Comparison of ENCODE assay signal across 19 cellular contexts in the genomic region with DNA sequence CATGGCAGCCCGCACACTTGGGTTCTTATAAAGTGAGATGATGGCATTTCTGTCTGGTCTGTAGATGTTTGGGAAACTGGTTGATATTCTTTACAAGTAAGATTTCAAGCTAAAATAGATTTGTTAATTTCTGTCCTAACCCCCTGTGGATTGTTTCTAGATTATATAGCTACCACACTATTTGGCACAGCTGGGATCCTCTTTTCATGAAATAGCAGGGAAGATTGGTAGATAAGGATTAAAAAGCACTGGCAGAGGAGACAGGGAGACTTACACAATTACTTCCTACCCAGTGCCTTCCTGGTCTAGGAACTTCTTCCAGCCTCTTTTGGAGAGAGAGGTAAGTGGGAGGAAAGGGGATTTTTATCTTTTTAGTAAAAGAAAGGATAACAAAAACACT. TPM values are rescaled to one million over a fixed set of nuclear protein-coding genes. Genes with fewer than 3 reads are reported as not detected.
DNase-seq lines count a peak whose midpoint lies in the region; ATAC-seq and TF ChIP-seq lines count a peak whose summit lies in the region.
"Had no signal": no experiment of that assay in that cellular context is flagged by ENCODE, and none has a peak within 500 bp of the region (broad histone marks: within the 10 kb centered on the region; RNA-seq: fewer than 3 reads in every experiment).

No MANE protein-coding gene starts in this region.

- H3K36me3 ChIP-seq in A673 (ENCODE audit: insufficient read depth, low read length, poor library complexity, severe bottlenecking) (no peaks in the 10 kb centered on the region), SK-N-MC (ENCODE audit: insufficient read depth, low read length) (no peaks in the 10 kb centered on the region)

- peak; percentile 93 for DNase-seq in A673 (ENCODE audit: low spot score)
- DNase-seq in M059J (ENCODE audit: low read depth), result peak; percentile 43
- peak; percentile 66 for DNase-seq in NCI-H69 (lab: John Stamatoyannopoulos, UW)
- DNase-seq in SK-N-MC (ENCODE audit: low read depth, low spot score), result peak; percentile 77
- no peak for DNase-seq in NCI-H510A (lab: John Stamatoyannopoulos, UW)
- no peak for DNase-seq in NCI-H2081 treated with DMSO at 0.1 percent for 48 hours (lab: John Stamatoyannopoulos, UW)
- DNase-seq: 8988T; C1 segment of cervical spinal cord; Calu3; CD4-positive, alpha-beta memory T cell; COR-L47; DMS53; DMS79 treated with DMSO at 0.1 percent for 48 hours; GF-D8; GM23248; H7; HCEC 1CT had no signal

- H3K9me3 ChIP-seq in A673 (ENCODE audit: low read depth, low read length, poor library complexity, severe bottlenecking), result no peaks in the 10 kb centered on the region
- H3K9me3 ChIP-seq in SK-N-MC (ENCODE audit: low read depth, low read length), result no peaks in the 10 kb centered on the region
- H3K9me3 ChIP-seq: A549 had no signal

- CTCF ChIA-PET in A673 (lab: Charles Lee), result interaction anchor here (0.9 kb wide), 2 partner anchors 10 to 11 kb away, joined by 3 read pairs; no protein-coding TSS in a partner anchor

- no peak overlapping the region for H3K4me3 ChIP-seq in A673 (ENCODE audit: low read depth, low read length, poor library complexity, severe bottlenecking)
- peak overlapping the region; percentile 31; the same call in 1 of the 2 replicates for H3K4me3 ChIP-seq in SK-N-MC
- H3K4me3 ChIP-seq: A549, GM23248 had no signal

- POLR2A ChIA-PET in A673 (lab: Charles Lee; ENCODE audit: low non-redundant PET), result no interaction called here

- peaks cover 53% of the 10 kb centered on the region for H3K4me1 ChIP-seq in A673 (ENCODE audit: insufficient read depth, low read length, poor library complexity, severe bottlenecking)

- intact Hi-C loops in A673 (cut with micrococcal nuclease; ENCODE audit: unreplicated experiment), result no loop called here

- H3K9ac ChIP-seq in SK-N-MC (ENCODE audit: insufficient read length), result no peak overlapping the region
- H3K9ac ChIP-seq: GM23248 had no signal

- no peak for TF ChIP-seq CTCF in A673 (conservative IDR thresholded peaks at IDR 0.05; ENCODE audit: low read depth, low read length)

- BruUV-seq in A673 (replicated peaks; lab: Mats Ljungman, UMichigan), result no TSS peak

- H3K27ac ChIP-seq in A673 (ENCODE audit: low read depth, low read length, poor library complexity, severe bottlenecking) (peak overlapping the region; percentile 28), SK-N-MC (peak overlapping the region; percentile 49; the same call in 1 of the 2 replicates)
- H3K27ac ChIP-seq: A549, GM23248 had no signal

- no peak for ATAC-seq in HG03521 (IDR thresholded peaks at IDR 0.05; ENCODE audit: unreplicated experiment)
- ATAC-seq: A549 had no signal

- no peaks in the 10 kb centered on the region for H3K27me3 ChIP-seq in A673 (replicated peaks; ENCODE audit: insufficient read depth, low read depth, low read length, poor library complexity)

RNA-seq across cellular contexts. Expression of gene ATXN1, which starts 13.2 kb away (rescaled TPM):
- 25.6 and 25.7 TPM in 2 replicates for total RNA-seq in A673 (2021)
- total RNA-seq in M059J (2014; rRNA removed; shearing (Covaris generic)), result 31.5 and 35.4 TPM in 2 replicates

Comparison
In these comparisons a context has a peak if more than half of its experiments do, and no peak if none do; other contexts are left out.
1. DNase-seq: peak in A673 (single experiment), M059J (single experiment), NCI-H69 (single experiment) and SK-N-MC (single experiment); none in NCI-H510A (single experiment) and NCI-H2081 treated with DMSO at 0.1 percent for 48 hours (single experiment).